ENCODE assay signal across 1 cellular context in the genomic region with DNA sequence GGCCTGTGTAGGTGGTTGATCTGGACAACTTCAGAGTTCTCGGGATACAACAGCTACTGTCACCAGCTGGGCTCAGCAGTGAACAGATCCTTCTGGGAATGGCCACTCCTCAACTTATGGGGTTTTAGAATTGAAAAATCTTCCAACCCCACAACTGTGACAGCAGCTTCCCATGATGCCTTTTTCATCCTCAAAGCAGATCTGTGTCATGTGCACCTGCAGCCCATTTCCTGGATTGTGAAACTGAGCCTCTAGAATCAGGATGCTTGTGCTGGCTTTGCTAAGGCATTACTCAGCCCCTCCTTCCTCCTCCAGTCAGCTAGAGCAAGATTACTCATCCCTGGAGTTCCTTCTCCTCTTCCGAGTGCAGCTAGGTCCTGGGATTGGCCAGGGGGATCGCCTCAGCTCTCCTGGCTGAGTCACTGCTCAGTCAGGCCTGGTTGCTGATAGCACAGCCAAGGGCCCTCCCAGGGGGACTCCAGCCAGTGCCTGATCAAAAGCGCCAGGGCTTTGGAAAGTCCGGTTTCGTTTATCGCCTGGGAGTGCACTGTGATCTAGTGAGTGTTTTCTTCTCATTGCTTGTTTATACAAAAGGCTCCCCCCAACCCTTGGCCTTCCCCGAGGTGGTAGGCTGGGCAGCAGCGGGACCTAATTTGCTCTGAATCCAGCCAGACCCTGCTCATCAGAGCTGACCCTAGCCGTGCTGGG.
TF ChIP-seq lines count a peak whose summit lies in the region.

No MANE protein-coding gene starts in this region.

TF ChIP-seq in HEK293, 187 proteins besides CTCF, POLR2A, EP300 and RAD21 (continued from another document and continues in another):
- TF ChIP-seq ZBTB26 (tag by site-specific recombination; optimal IDR thresholded peaks at IDR 0.05) (peak; percentile 30), ZNF423 (tag by site-specific recombination; IDR thresholded peaks at IDR 0.05) (no peak), ZNF561 (tag by site-specific recombination; IDR thresholded peaks at IDR 0.05; ENCODE audit: borderline replicate concordance) (no peak), ZBTB20 (tag by site-specific recombination; IDR thresholded peaks at IDR 0.05) (peak; percentile 84), ZNF19 (tag by site-specific recombination; IDR thresholded peaks at IDR 0.05; ENCODE audit: low read depth) (no peak), ZNF792 (tag by site-specific recombination; IDR thresholded peaks at IDR 0.05) (no peak), YY1 (tag by site-specific recombination; IDR thresholded peaks at IDR 0.05) (no peak), KLF9 (tag by site-specific recombination; IDR thresholded peaks at IDR 0.05; ENCODE audit: low read depth) (peak; percentile 56; the same call in 1 of the 2 replicates), ZBTB21 (tag by site-specific recombination; IDR thresholded peaks at IDR 0.05) (peak; percentile 60), ZNF624 (tag by site-specific recombination; IDR thresholded peaks at IDR 0.05) (no peak), HIC1 (tag by site-specific recombination; IDR thresholded peaks at IDR 0.05) (no peak), MEIS1 (CRISPR knock-in tag; IDR thresholded peaks at IDR 0.05; ENCODE audit: borderline replicate concordance) (no peak), ZNF571 (tag by site-specific recombination; IDR thresholded peaks at IDR 0.05) (no peak), ZBTB8A (tag by site-specific recombination; IDR thresholded peaks at IDR 0.05) (peak; percentile 38; the same call in 1 of the 2 replicates), ZNF223 (tag by site-specific recombination; IDR thresholded peaks at IDR 0.05) (no peak), GLIS2 (tag by site-specific recombination; IDR thresholded peaks at IDR 0.05) (peak; percentile 34; the same call in 1 of the 2 replicates), GFI1B (tag by site-specific recombination; IDR thresholded peaks at IDR 0.05) (0 out of 2 replicates have a peak, but pooled peaks have one; percentile 31), ZNF639 (tag by site-specific recombination; IDR thresholded peaks at IDR 0.05) (peak; percentile 83; the same call in 1 of the 2 replicates), ZBTB44 (tag by site-specific recombination; IDR thresholded peaks at IDR 0.05) (no peak), ZNF132 (tag by site-specific recombination; IDR thresholded peaks at IDR 0.05; ENCODE audit: borderline replicate concordance) (no peak), ZNF664 (tag by site-specific recombination; IDR thresholded peaks at IDR 0.05) (peak; percentile 83), ZNF394 (tag by site-specific recombination; IDR thresholded peaks at IDR 0.05; ENCODE audit: borderline replicate concordance) (peak; percentile 51; the same call in 1 of the 2 replicates), ZNF146 (tag by site-specific recombination; IDR thresholded peaks at IDR 0.05) (no peak), ZNF747 (tag by site-specific recombination; IDR thresholded peaks at IDR 0.05) (no peak), KLF1 (tag by site-specific recombination; IDR thresholded peaks at IDR 0.05) (peak; percentile 49; the same call in 1 of the 2 replicates), FEZF1 (tag by site-specific recombination; IDR thresholded peaks at IDR 0.05) (no peak), ZNF426 (tag by site-specific recombination; IDR thresholded peaks at IDR 0.05) (no peak), ZNF140 (tag by site-specific recombination; IDR thresholded peaks at IDR 0.05) (no peak)
- TF ChIP-seq, protein P1, sequence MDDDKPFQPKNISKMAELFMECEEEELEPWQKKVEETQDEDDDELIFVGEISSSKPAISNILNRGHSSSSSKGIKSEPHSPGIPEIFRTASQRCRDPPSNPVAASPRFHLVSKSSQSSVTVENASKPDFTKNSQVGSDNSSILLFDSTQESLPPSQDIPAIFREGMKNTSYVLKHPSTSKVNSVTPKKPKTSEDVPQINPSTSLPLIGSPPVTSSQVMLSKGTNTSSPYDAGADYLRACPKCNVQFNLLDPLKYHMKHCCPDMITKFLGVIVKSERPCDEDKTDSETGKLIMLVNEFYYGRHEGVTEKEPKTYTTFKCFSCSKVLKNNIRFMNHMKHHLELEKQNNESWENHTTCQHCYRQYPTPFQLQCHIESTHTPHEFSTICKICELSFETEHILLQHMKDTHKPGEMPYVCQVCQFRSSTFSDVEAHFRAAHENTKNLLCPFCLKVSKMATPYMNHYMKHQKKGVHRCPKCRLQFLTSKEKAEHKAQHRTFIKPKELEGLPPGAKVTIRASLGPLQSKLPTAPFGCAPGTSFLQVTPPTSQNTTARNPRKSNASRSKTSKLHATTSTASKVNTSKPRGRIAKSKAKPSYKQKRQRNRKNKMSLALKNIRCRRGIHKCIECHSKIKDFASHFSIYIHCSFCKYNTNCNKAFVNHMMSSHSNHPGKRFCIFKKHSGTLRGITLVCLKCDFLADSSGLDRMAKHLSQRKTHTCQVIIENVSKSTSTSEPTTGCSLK (tag by site-specific recombination; IDR thresholded peaks at IDR 0.05), result no peak
- TF ChIP-seq, protein P2, sequence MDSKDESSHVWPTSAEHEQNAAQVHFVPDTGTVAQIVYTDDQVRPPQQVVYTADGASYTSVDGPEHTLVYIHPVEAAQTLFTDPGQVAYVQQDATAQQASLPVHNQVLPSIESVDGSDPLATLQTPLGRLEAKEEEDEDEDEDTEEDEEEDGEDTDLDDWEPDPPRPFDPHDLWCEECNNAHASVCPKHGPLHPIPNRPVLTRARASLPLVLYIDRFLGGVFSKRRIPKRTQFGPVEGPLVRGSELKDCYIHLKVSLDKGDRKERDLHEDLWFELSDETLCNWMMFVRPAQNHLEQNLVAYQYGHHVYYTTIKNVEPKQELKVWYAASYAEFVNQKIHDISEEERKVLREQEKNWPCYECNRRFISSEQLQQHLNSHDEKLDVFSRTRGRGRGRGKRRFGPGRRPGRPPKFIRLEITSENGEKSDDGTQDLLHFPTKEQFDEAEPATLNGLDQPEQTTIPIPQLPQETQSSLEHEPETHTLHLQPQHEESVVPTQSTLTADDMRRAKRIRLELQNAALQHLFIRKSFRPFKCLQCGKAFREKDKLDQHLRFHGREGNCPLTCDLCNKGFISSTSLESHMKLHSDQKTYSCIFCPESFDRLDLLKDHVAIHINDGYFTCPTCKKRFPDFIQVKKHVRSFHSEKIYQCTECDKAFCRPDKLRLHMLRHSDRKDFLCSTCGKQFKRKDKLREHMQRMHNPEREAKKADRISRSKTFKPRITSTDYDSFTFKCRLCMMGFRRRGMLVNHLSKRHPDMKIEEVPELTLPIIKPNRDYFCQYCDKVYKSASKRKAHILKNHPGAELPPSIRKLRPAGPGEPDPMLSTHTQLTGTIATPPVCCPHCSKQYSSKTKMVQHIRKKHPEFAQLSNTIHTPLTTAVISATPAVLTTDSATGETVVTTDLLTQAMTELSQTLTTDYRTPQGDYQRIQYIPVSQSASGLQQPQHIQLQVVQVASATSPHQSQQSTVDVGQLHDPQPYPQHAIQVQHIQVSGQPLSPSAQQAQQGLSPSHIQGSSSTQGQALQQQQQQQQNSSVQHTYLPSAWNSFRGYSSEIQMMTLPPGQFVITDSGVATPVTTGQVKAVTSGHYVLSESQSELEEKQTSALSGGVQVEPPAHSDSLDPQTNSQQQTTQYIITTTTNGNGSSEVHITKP (tag by site-specific recombination; IDR thresholded peaks at IDR 0.05), result peak; percentile 43
- TF ChIP-seq, protein P3, sequence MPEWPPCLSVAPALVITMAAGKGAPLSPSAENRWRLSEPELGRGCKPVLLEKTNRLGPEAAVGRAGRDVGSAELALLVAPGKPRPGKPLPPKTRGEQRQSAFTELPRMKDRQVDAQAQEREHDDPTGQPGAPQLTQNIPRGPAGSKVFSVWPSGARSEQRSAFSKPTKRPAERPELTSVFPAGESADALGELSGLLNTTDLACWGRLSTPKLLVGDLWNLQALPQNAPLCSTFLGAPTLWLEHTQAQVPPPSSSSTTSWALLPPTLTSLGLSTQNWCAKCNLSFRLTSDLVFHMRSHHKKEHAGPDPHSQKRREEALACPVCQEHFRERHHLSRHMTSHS (tag by site-specific recombination; IDR thresholded peaks at IDR 0.05), result no peak
- TF ChIP-seq, protein P4, sequence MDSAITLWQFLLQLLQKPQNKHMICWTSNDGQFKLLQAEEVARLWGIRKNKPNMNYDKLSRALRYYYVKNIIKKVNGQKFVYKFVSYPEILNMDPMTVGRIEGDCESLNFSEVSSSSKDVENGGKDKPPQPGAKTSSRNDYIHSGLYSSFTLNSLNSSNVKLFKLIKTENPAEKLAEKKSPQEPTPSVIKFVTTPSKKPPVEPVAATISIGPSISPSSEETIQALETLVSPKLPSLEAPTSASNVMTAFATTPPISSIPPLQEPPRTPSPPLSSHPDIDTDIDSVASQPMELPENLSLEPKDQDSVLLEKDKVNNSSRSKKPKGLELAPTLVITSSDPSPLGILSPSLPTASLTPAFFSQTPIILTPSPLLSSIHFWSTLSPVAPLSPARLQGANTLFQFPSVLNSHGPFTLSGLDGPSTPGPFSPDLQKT (IDR thresholded peaks at IDR 0.05; ENCODE audit: borderline replicate concordance, low read depth, low read length), result no peak
- TF ChIP-seq, protein P5, sequence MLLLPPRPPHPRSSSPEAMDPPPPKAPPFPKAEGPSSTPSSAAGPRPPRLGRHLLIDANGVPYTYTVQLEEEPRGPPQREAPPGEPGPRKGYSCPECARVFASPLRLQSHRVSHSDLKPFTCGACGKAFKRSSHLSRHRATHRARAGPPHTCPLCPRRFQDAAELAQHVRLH (tag by site-specific recombination; IDR thresholded peaks at IDR 0.05), result peak; percentile 95
- TF ChIP-seq, protein P6, sequence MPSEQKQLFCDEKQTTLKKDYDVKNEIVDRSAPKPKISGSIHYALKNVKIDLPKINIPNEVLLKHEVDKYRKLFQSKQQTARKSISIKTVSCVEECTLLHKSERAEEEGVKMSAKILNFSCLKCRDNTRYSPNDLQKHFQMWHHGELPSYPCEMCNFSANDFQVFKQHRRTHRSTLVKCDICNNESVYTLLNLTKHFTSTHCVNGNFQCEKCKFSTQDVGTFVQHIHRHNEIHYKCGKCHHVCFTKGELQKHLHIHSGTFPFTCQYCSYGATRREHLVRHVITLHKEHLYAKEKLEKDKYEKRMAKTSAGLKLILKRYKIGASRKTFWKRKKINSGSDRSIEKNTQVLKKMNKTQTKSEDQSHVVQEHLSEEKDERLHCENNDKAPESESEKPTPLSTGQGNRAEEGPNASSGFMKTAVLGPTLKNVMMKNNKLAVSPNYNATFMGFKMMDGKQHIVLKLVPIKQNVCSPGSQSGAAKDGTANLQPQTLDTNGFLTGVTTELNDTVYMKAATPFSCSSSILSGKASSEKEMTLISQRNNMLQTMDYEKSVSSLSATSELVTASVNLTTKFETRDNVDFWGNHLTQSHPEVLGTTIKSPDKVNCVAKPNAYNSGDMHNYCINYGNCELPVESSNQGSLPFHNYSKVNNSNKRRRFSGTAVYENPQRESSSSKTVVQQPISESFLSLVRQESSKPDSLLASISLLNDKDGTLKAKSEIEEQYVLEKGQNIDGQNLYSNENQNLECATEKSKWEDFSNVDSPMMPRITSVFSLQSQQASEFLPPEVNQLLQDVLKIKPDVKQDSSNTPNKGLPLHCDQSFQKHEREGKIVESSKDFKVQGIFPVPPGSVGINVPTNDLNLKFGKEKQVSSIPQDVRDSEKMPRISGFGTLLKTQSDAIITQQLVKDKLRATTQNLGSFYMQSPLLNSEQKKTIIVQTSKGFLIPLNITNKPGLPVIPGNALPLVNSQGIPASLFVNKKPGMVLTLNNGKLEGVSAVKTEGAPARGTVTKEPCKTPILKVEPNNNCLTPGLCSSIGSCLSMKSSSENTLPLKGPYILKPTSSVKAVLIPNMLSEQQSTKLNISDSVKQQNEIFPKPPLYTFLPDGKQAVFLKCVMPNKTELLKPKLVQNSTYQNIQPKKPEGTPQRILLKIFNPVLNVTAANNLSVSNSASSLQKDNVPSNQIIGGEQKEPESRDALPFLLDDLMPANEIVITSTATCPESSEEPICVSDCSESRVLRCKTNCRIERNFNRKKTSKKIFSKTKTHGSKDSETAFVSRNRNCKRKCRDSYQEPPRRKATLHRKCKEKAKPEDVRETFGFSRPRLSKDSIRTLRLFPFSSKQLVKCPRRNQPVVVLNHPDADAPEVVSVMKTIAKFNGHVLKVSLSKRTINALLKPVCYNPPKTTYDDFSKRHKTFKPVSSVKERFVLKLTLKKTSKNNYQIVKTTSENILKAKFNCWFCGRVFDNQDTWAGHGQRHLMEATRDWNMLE (tag by site-specific recombination; conservative IDR thresholded peaks at IDR 0.05; ENCODE audit: low read depth), result no peak
